15 cellular contexts compared by ENCODE assay signal in genomic region chr20:5974531-5974930, GRCh38. TPM values are rescaled to one million over a fixed set of nuclear protein-coding genes. Genes with fewer than 3 reads are reported as not detected.
DNase-seq lines count a peak whose midpoint lies in the region; ATAC-seq and TF ChIP-seq lines count a peak whose summit lies in the region.
"Had no signal": no experiment of that assay in that cellular context is flagged by ENCODE, and none has a peak within 500 bp of the region (broad histone marks: within the 10 kb centered on the region; RNA-seq: fewer than 3 reads in every experiment).

No MANE protein-coding gene starts in this region.

- TF ChIP-seq CTCF in Calu3 (IDR thresholded peaks at IDR 0.05; ENCODE audit: unreplicated experiment): no peak
- TF ChIP-seq CTCF in epithelial cell of esophagus (IDR thresholded peaks at IDR 0.05; ENCODE audit: insufficient read depth, low read depth, low read length, missing control alignments): no peak
- no peak for TF ChIP-seq CTCF in nephron (IDR thresholded peaks at IDR 0.05; ENCODE audit: unreplicated experiment in 3 of 3)
- TF ChIP-seq CTCF in endothelial cell (IDR thresholded peaks at IDR 0.05; ENCODE audit: unreplicated experiment): no peak

- H3K4me1 Mint-ChIP-seq in Calu3 (ENCODE audit: low read depth, unreplicated experiment) (peaks cover 16% of the 10 kb centered on the region), nephron (no peaks in the 10 kb centered on the region), endothelial cell (ENCODE audit: unreplicated experiment) (no peaks in the 10 kb centered on the region)

- H3K9me3 Mint-ChIP-seq in Calu3 (ENCODE audit: low read depth, unreplicated experiment) (no peaks in the 10 kb centered on the region), nephron (no peaks in the 10 kb centered on the region), endothelial cell (ENCODE audit: unreplicated experiment) (no peaks in the 10 kb centered on the region)
- H3K9me3 Mint-ChIP-seq: GM23338 had no signal

- CTCF ChIA-PET in Calu3 (lab: Charles Lee): no interaction called here

- DNase-seq in Calu3 (no peak), M059J (ENCODE audit: low read depth) (peak; percentile 9), epithelial cell of esophagus (ENCODE audit: low read depth) (peak; percentile 13), mesenteric fat pad (ENCODE audit: low spot score) (no peak), NCI-H2081 (lab: John Stamatoyannopoulos, UW) (no peak), endothelial cell (ENCODE audit: low spot score) (no peak)
- DNase-seq: Caco-2, DMS53, NCI-H1048, NCI-H526 treated with DMSO at 0.1 percent for 48 hours, RPMI8226 had no signal

- H3K27me3 Mint-ChIP-seq in Calu3 (ENCODE audit: unreplicated experiment): no peaks in the 10 kb centered on the region
- no peaks in the 10 kb centered on the region for H3K27me3 Mint-ChIP-seq in nephron (ENCODE audit: low read depth)
- peaks cover 2% of the 10 kb centered on the region for H3K27me3 Mint-ChIP-seq in endothelial cell (ENCODE audit: unreplicated experiment)

- intact Hi-C loops in Calu3 (cut with micrococcal nuclease; ENCODE audit: unreplicated experiment): no loop called here

- H3K4me3 ChIP-seq in epithelial cell of esophagus (ENCODE audit: low read length): no peak overlapping the region
- H3K4me3 ChIP-seq: GM23338, K562 had no signal

- H3K36me3 Mint-ChIP-seq in Calu3 (ENCODE audit: insufficient read depth, unreplicated experiment): peaks cover 5% of the 10 kb centered on the region
- peaks cover 24% of the 10 kb centered on the region for H3K36me3 Mint-ChIP-seq in nephron (ENCODE audit: low read depth)
- H3K36me3 Mint-ChIP-seq in endothelial cell (ENCODE audit: low read depth, unreplicated experiment): no peaks in the 10 kb centered on the region

- BruUV-seq in Calu3 (replicated peaks; lab: Mats Ljungman, UMichigan): no TSS peak

- H3K27ac Mint-ChIP-seq in Calu3 (ENCODE audit: unreplicated experiment): peak overlapping the region; percentile 27
- peak overlapping the region; percentile 29 to 96 (median 66) for H3K27ac Mint-ChIP-seq in nephron
- no peak overlapping the region for H3K27ac Mint-ChIP-seq in endothelial cell (ENCODE audit: unreplicated experiment)
- H3K27ac Mint-ChIP-seq: GM23338 had no signal

- no peak for ATAC-seq in GM21723 (IDR thresholded peaks at IDR 0.05; ENCODE audit: unreplicated experiment)
- ATAC-seq: GM23338, K562 had no signal

- H3K4me3 Mint-ChIP-seq in Calu3 (ENCODE audit: low read depth, unreplicated experiment) (no peak overlapping the region), nephron (no peak overlapping the region), endothelial cell (ENCODE audit: unreplicated experiment) (no peak overlapping the region)
- H3K4me3 Mint-ChIP-seq: GM23338 had no signal

RNA-seq across cellular contexts. Expression of gene MCM8, which starts 24.1 kb away (rescaled TPM):
- 18.4 and 20.6 TPM in 2 replicates for total RNA-seq in Calu3 (2022)
- 30.4 and 36.2 TPM in 2 replicates for total RNA-seq in M059J (2014; rRNA removed; shearing (Covaris generic))
- 4.3 TPM for total RNA-seq in mesenteric fat pad
- total RNA-seq in endothelial cell (ENCODE audit: unreplicated experiment): 8.2 TPM

RNA-seq across cellular contexts. Expression of gene TRMT6, which starts 24.2 kb away (rescaled TPM):
- total RNA-seq in Calu3 (2022) (14.2 and 15.5 TPM in 2 replicates), mesenteric fat pad (13.2 TPM), endothelial cell (ENCODE audit: unreplicated experiment) (11.8 TPM)
- total RNA-seq in M059J (2014; rRNA removed; shearing (Covaris generic)): 31.3 and 34.2 TPM in 2 replicates

RNA-seq across cellular contexts. Expression of gene CRLS1, which starts 31.4 kb away (rescaled TPM):
- total RNA-seq in Calu3 (2022) (21.6 and 25.4 TPM in 2 replicates), mesenteric fat pad (149 TPM), endothelial cell (ENCODE audit: unreplicated experiment) (29.1 TPM)
- 85.0 and 95.1 TPM in 2 replicates for total RNA-seq in M059J (2014; rRNA removed; shearing (Covaris generic))

Comparison
In these comparisons a context has a peak if more than half of its experiments do, and no peak if none do; other contexts are left out.
1. DNase-seq: peak in M059J (single experiment) and epithelial cell of esophagus (single experiment); none in Calu3 (single experiment), mesenteric fat pad (single experiment), NCI-H2081 (0 of 2) and endothelial cell (single experiment).